In the genomic region with DNA sequence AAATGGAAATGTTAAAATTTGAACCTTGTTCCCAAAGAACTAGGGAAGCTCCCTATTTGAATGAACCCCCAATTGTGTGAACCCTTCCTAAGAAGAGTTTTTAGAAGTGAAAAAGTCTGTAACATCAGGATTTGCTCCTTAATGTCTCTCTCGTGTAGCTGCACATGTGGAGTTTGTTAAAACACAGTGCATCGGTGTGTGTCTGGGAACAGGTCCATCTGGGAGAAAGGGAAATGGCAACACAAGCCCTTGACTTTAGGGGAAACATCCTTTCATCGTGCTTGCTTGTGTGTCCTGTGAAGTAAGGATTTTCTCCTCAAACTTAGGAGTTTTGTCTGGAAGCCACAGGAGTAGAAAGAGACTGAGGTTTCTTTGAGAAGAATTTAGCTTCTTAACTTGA, we compare ENCODE assay signal across 17 cellular contexts.
A peak's percentile ranks its signal among the peaks of the same experiment; 100 is the strongest.
DNase-seq lines count a peak whose midpoint lies in the region; ATAC-seq and TF ChIP-seq lines count a peak whose summit lies in the region.
"Had no signal": no experiment of that assay in that cellular context is flagged by ENCODE, and none has a peak within 500 bp of the region (broad histone marks: within the 10 kb centered on the region; RNA-seq: fewer than 3 reads in every experiment).

No MANE protein-coding gene starts in this region.

- no peak for TF ChIP-seq CTCF in choroid plexus epithelial cell (conservative IDR thresholded peaks at IDR 0.05; ENCODE audit: low read depth, low read length)
- TF ChIP-seq CTCF in foreskin fibroblast (IDR thresholded peaks at IDR 0.05; ENCODE audit: low read depth, low read length) = no peak
- no peak for TF ChIP-seq CTCF in esophagus squamous epithelium (IDR thresholded peaks at IDR 0.05)
- no peak for TF ChIP-seq CTCF in coronary artery (IDR thresholded peaks at IDR 0.05)

- 43 to 51% methylated on average over 3 of the region's 3 CpGs for WGBS in esophagus squamous epithelium, 2 donors

- DNase-seq in NCI-H748 (lab: John Stamatoyannopoulos, UW; ENCODE audit: unreplicated experiment) (peak; percentile 13), NCI-H748 treated with DMSO at 0.1 percent for 48 hours (lab: John Stamatoyannopoulos, UW) (no peak), choroid plexus epithelial cell (ENCODE audit: low read depth) (peak; percentile 21), foreskin fibroblast (peak; percentile 57 to 82), AG08396 (ENCODE audit: low spot score) (no peak), esophagus squamous epithelium (lab: John Stamatoyannopoulos, UW) (no peak), coronary artery (ENCODE audit: low spot score) (no peak)
- DNase-seq: 8988T; CD4-positive, CD25-positive, alpha-beta regulatory T cell; DMS79; MM.1S; NCI-H1105; NCI-H187; SHP77 treated with DMSO at 0.1 percent for 48 hours had no signal

- no peak for ATAC-seq in HG03159 (IDR thresholded peaks at IDR 0.05; ENCODE audit: unreplicated experiment)
- ATAC-seq: GM23338 had no signal

- H3K36me3 ChIP-seq in esophagus squamous epithelium = no peaks in the 10 kb centered on the region

- H3K4me1 ChIP-seq in esophagus squamous epithelium = peaks cover 4 to 32% (median 11%) of the 10 kb centered on the region in 3 donors

- no peaks in the 10 kb centered on the region for H3K27me3 ChIP-seq in esophagus squamous epithelium

- intact Hi-C loops in esophagus squamous epithelium (cut with DNase I) = no loop called here

- H3K4me3 ChIP-seq in choroid plexus epithelial cell (ENCODE audit: low read depth, low read length) = no peak overlapping the region
- H3K4me3 ChIP-seq in foreskin fibroblast (ENCODE audit: low read depth in 1 of 2, low read length in 2 of 2) = no peak overlapping the region
- no peak overlapping the region for H3K4me3 ChIP-seq in esophagus squamous epithelium
- H3K4me3 ChIP-seq in coronary artery = no peak overlapping the region
- H3K4me3 ChIP-seq: GM23338 had no signal

- H3K9me3 ChIP-seq in esophagus squamous epithelium = no peaks in the 10 kb centered on the region

- TF ChIP-seq POLR2A in esophagus squamous epithelium (IDR thresholded peaks at IDR 0.05) = no peak

- H3K27ac ChIP-seq in esophagus squamous epithelium (no peak overlapping the region), coronary artery (no peak overlapping the region)
- H3K27ac ChIP-seq: KMS-11 had no signal

Comparison
In these comparisons a context has a peak if more than half of its experiments do, and no peak if none do; other contexts are left out.
1. DNase-seq: peak in NCI-H748 (single experiment), choroid plexus epithelial cell (single experiment) and foreskin fibroblast (2 of 2); none in NCI-H748 treated with DMSO at 0.1 percent for 48 hours (single experiment), AG08396 (single experiment), esophagus squamous epithelium (single experiment) and coronary artery (single experiment).